ENCODE assay signal across 8 cellular contexts in genomic region chr5:74865293-74865798, GRCh38. TPM values are rescaled to one million over a fixed set of nuclear protein-coding genes. Genes with fewer than 3 reads are reported as not detected.
A peak's percentile ranks its signal among the peaks of the same experiment; 100 is the strongest.
DNase-seq lines count a peak whose midpoint lies in the region; ATAC-seq lines count a peak whose summit lies in the region.

No MANE protein-coding gene starts in this region.

- no peak for ATAC-seq in naive B cell (ENCODE audit: low read depth in 2 of 2)
- ATAC-seq in HG02759 (IDR thresholded peaks at IDR 0.05; ENCODE audit: unreplicated experiment), result no peak

- no peaks in the 10 kb centered on the region for H3K36me3 ChIP-seq in MG63

- peaks cover 13% of the 10 kb centered on the region for H3K4me1 Mint-ChIP-seq in dendritic cell treated with granulocyte-macrophage colony-stimulating factor and Interleukin-4, amounts not matched to agents 40 ng/mL and 50 ng/mL, for 4 days (ENCODE audit: low read depth)
- H3K4me1 Mint-ChIP-seq in naive B cell, result peaks cover 21 to 46% (median 32%) of the 10 kb centered on the region in 3 donors

- H3K27me3 ChIP-seq in MG63, result no peaks in the 10 kb centered on the region

- H3K4me3 ChIP-seq in MG63, result peak overlapping the region; percentile 61

- peak; percentile 6 for DNase-seq in DMS79 treated with DMSO at 0.1 percent for 48 hours (lab: John Stamatoyannopoulos, UW)
- DNase-seq in DMS79 (lab: John Stamatoyannopoulos, UW), result no peak
- DNase-seq in MG63, result no peak
- DNase-seq in naive B cell, result no peak
- DNase-seq in NCI-H1694 (lab: John Stamatoyannopoulos, UW), result no peak
- DNase-seq in LoVo (ENCODE audit: low spot score), result no peak

- H3K27ac Mint-ChIP-seq in dendritic cell treated with granulocyte-macrophage colony-stimulating factor and Interleukin-4, amounts not matched to agents 40 ng/mL and 50 ng/mL, for 4 days, result no peak overlapping the region
- peak overlapping the region; percentile 85 to 96 (median 92) for H3K27ac Mint-ChIP-seq in naive B cell

- no peaks in the 10 kb centered on the region for H3K9me3 ChIP-seq in MG63

- intact Hi-C loops in dendritic cell treated with granulocyte-macrophage colony-stimulating factor and Interleukin-4, amounts not matched to agents 40 ng/mL and 50 ng/mL, for 4 days (cut with micrococcal nuclease), result no loop called here

- peak overlapping the region; percentile 73 for H3K4me3 Mint-ChIP-seq in dendritic cell treated with granulocyte-macrophage colony-stimulating factor and Interleukin-4, amounts not matched to agents 40 ng/mL and 50 ng/mL, for 4 days
- peak overlapping the region; percentile 85 to 98 (median 90) for H3K4me3 Mint-ChIP-seq in naive B cell

- no peaks in the 10 kb centered on the region for H3K36me3 Mint-ChIP-seq in dendritic cell treated with granulocyte-macrophage colony-stimulating factor and Interleukin-4, amounts not matched to agents 40 ng/mL and 50 ng/mL, for 4 days (ENCODE audit: low read depth)
- peaks cover 0 to 4% of the 10 kb centered on the region in 2 donors for H3K36me3 Mint-ChIP-seq in naive B cell

- no peaks in the 10 kb centered on the region for H3K9me3 Mint-ChIP-seq in dendritic cell treated with granulocyte-macrophage colony-stimulating factor and Interleukin-4, amounts not matched to agents 40 ng/mL and 50 ng/mL, for 4 days
- H3K9me3 Mint-ChIP-seq in naive B cell, result no peaks in the 10 kb centered on the region

- peaks cover 38% of the 10 kb centered on the region for H3K27me3 Mint-ChIP-seq in dendritic cell treated with granulocyte-macrophage colony-stimulating factor and Interleukin-4, amounts not matched to agents 40 ng/mL and 50 ng/mL, for 4 days
- H3K27me3 Mint-ChIP-seq in naive B cell, result peaks cover 0 to 18% (median 2%) of the 10 kb centered on the region in 3 donors

RNA-seq across cellular contexts. Expression of gene FAM169A, which starts 0.8 kb away (rescaled TPM):
- 2.2 and 18.8 TPM in 2 replicates for total RNA-seq in MG63 (2014; rRNA removed; shearing (Covaris generic); ENCODE audit: low replicate concordance)
- 1 to 10 TPM; 3.0 to 9.2 (median 7.5) TPM for polyA plus RNA-seq in naive B cell (ENCODE audit: low read depth in 6 of 6)
